ENCODE assay signal across 25 cellular contexts in the genomic region with DNA sequence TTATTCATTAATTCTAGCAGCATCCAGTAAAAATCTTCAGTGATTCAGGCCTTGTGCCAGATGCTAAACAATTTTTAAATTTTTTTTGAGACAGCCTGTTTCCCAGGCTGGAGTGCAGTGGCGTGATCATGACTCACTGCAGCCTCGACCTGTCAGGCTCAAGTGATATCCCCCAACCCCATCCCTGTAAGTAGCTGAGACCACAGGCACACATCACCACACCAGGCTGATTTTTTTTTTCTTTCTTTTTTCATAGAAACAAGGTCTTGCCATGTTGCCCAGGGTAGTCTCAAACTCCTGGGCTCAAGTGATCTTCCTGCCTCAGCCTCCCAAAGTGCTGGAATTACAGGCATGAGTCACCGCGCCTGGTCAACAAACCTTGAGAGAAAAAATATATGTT.
DNase-seq lines count a peak whose midpoint lies in the region; TF ChIP-seq lines count a peak whose summit lies in the region.
"Had no signal": no experiment of that assay in that cellular context is flagged by ENCODE, and none has a peak within 500 bp of the region (broad histone marks: within the 10 kb centered on the region; RNA-seq: fewer than 3 reads in every experiment).

No MANE protein-coding gene starts in this region.

- H3F3A ChIP-seq in neural cell (ENCODE audit: insufficient read depth, low read length, poor library complexity, severe bottlenecking), result no peaks in the 10 kb centered on the region

- TF ChIP-seq EP300 in neural cell (conservative IDR thresholded peaks at IDR 0.05; ENCODE audit: poor library complexity, severe bottlenecking), result no peak

- H3K79me2 ChIP-seq in neural cell (replicated peaks; ENCODE audit: insufficient read depth, low read length), result no peaks in the 10 kb centered on the region

- TF ChIP-seq POLR2A in NB4 (IDR thresholded peaks at IDR 0.05; ENCODE audit: extremely low read depth, insufficient read length), result no peak

- H3K9ac ChIP-seq in neural cell (ENCODE audit: low read length), result no peak overlapping the region
- H3K9ac ChIP-seq: GM23248 had no signal

- TF ChIP-seq CTCF in NB4 (IDR thresholded peaks at IDR 0.05; ENCODE audit: low read depth, low read length) (no peak), neural cell (IDR thresholded peaks at IDR 0.05; ENCODE audit: poor library complexity, severe bottlenecking) (no peak)

- H3K9me2 ChIP-seq in neural cell (ENCODE audit: insufficient read depth, low read length), result no peaks in the 10 kb centered on the region

- TF ChIP-seq RAD21 in neural cell (conservative IDR thresholded peaks at IDR 0.05), result no peak

- H3K27me3 ChIP-seq in neural cell (ENCODE audit: insufficient read depth, low read depth, low read length), result no peaks in the 10 kb centered on the region
- H3K27me3 ChIP-seq: colonic mucosa, right lobe of liver, transverse colon had no signal

- H3K36me3 ChIP-seq in neural cell (ENCODE audit: insufficient read depth, low read length), result no peaks in the 10 kb centered on the region
- H3K36me3 ChIP-seq: colonic mucosa, right lobe of liver, transverse colon had no signal

- DNase-seq in H4 (ENCODE audit: low spot score) (peak; percentile 51), NB4 (ENCODE audit: low read depth) (peak; percentile 49), astrocyte of the hippocampus (ENCODE audit: low read depth, low spot score) (peak; percentile 21), hepatic stellate cell (ENCODE audit: low spot score) (no peak), NCI-H2081 treated with DMSO at 0.1 percent for 48 hours (lab: John Stamatoyannopoulos, UW) (no peak), NCI-H146 (lab: John Stamatoyannopoulos, UW) (no peak)
- DNase-seq: activated CD8-positive, alpha-beta memory T cell treated with anti-CD3 and anti-CD28 coated beads, Interleukin-2, amount 10 ng/mL, durations not matched to agents 7 days and 5 days; activated naive CD4-positive, alpha-beta T cell; activated T-cell treated with anti-CD3 and anti-CD28 coated beads, Interleukin-2, amount 50 U/mL, for 72 hours; Calu3; colonic mucosa; effector CD8-positive, alpha-beta T cell; GM23248; IMR-90; left cardiac atrium; mammary epithelial cell; NCI-H1417 treated with DMSO at 0.1 percent for 48 hours; right lobe of liver; SHP77; stimulated activated CD4-positive, alpha-beta T cell treated with anti-CD3 and anti-CD28 coated beads, Interleukin-12 subunit alpha, Interleukin-12 subunit beta, amount 100 ng/mL, for 4 hours; stimulated activated CD4-positive, alpha-beta T cell treated with anti-CD3 and anti-CD28 coated beads, Interleukin-4, amount 100 ng/mL, for 1 hour; SW 1271; T1000; transverse colon had no signal

- H3K4me3 ChIP-seq in NB4 (ENCODE audit: low read depth, low read length) (no peak overlapping the region), neural cell (ENCODE audit: low read length) (no peak overlapping the region)
- H3K4me3 ChIP-seq: colonic mucosa, GM23248, right lobe of liver, transverse colon had no signal

- H3K9me3 ChIP-seq in neural cell (ENCODE audit: low read length), result no peaks in the 10 kb centered on the region
- H3K9me3 ChIP-seq: colonic mucosa, right lobe of liver, transverse colon had no signal

- no peak overlapping the region for H2AFZ ChIP-seq in neural cell (ENCODE audit: low read depth, low read length)
- H2AFZ ChIP-seq: GM23248 had no signal

- peak overlapping the region; percentile 36 for H3K27ac ChIP-seq in neural cell (ENCODE audit: low read length)
- H3K27ac ChIP-seq: colonic mucosa, GM23248, right lobe of liver, transverse colon had no signal

- H3K4me2 ChIP-seq in neural cell (ENCODE audit: low read length), result no peak overlapping the region

- H4K20me1 ChIP-seq in neural cell (ENCODE audit: insufficient read depth), result no peaks in the 10 kb centered on the region

TF ChIP-seq in neural cell, 6 proteins besides CTCF, POLR2A, EP300 and RAD21:
- no peak for TF ChIP-seq MXI1 (conservative IDR thresholded peaks at IDR 0.05; ENCODE audit: poor library complexity, severe bottlenecking)
- no peak for TF ChIP-seq POLR2AphosphoS5 (IDR thresholded peaks at IDR 0.05)
- no peak for TF ChIP-seq EZH2 (IDR thresholded peaks at IDR 0.05; ENCODE audit: borderline replicate concordance, insufficient read depth, low read length, poor library complexity, severe bottlenecking)
- no peak for TF ChIP-seq TAF1 (IDR thresholded peaks at IDR 0.05; ENCODE audit: low read depth)
- TF ChIP-seq, protein P1, sequence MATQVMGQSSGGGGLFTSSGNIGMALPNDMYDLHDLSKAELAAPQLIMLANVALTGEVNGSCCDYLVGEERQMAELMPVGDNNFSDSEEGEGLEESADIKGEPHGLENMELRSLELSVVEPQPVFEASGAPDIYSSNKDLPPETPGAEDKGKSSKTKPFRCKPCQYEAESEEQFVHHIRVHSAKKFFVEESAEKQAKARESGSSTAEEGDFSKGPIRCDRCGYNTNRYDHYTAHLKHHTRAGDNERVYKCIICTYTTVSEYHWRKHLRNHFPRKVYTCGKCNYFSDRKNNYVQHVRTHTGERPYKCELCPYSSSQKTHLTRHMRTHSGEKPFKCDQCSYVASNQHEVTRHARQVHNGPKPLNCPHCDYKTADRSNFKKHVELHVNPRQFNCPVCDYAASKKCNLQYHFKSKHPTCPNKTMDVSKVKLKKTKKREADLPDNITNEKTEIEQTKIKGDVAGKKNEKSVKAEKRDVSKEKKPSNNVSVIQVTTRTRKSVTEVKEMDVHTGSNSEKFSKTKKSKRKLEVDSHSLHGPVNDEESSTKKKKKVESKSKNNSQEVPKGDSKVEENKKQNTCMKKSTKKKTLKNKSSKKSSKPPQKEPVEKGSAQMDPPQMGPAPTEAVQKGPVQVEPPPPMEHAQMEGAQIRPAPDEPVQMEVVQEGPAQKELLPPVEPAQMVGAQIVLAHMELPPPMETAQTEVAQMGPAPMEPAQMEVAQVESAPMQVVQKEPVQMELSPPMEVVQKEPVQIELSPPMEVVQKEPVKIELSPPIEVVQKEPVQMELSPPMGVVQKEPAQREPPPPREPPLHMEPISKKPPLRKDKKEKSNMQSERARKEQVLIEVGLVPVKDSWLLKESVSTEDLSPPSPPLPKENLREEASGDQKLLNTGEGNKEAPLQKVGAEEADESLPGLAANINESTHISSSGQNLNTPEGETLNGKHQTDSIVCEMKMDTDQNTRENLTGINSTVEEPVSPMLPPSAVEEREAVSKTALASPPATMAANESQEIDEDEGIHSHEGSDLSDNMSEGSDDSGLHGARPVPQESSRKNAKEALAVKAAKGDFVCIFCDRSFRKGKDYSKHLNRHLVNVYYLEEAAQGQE (IDR thresholded peaks at IDR 0.05; ENCODE audit: borderline replicate concordance), result no peak
- TF ChIP-seq SMC3 (conservative IDR thresholded peaks at IDR 0.05; ENCODE audit: poor library complexity), result no peak

Comparison
In these comparisons a context has a peak if more than half of its experiments do, and no peak if none do; other contexts are left out.
1. DNase-seq: peak in H4 (single experiment), NB4 (single experiment) and astrocyte of the hippocampus (single experiment); none in hepatic stellate cell (single experiment), NCI-H2081 treated with DMSO at 0.1 percent for 48 hours (single experiment) and NCI-H146 (single experiment).